22 cellular contexts compared by ENCODE assay signal in the genomic region with DNA sequence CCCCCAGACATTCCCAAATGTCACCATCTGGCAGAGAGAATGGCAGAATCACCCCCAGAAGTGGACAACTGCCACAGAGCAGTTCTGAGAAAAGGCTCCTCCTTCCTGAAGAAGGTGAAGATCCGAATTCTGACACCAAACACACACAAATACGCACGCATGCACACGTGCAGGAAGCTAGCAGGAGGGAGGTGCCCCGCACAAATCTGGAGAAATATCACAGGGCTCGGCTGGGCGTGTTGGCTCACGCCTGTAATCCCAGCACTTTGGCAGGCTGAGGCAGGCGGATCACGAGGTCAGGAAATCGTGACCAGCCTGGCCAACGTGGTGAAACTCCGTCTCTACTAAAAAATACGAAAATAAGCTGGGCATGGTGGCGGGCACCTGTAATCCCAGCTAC.
"Had no signal": no experiment of that assay in that cellular context is flagged by ENCODE, and none has a peak within 500 bp of the region (broad histone marks: within the 10 kb centered on the region; RNA-seq: fewer than 3 reads in every experiment).

No MANE protein-coding gene starts in this region.

- H3K27ac ChIP-seq: gastrocnemius medialis, left ventricle myocardium inferior, pancreas, right atrium auricular region, testis, transverse colon, WERI-Rb-1 had no signal

- ATAC-seq: activated CD4-positive, CD25-positive, alpha-beta regulatory T cell treated with anti-CD3 and anti-CD28 coated beads, Interleukin-2, amount 50 U/mL, for 24 hours; activated naive CD8-positive, alpha-beta T cell treated with anti-CD3 and anti-CD28 coated beads, Interleukin-2, amount 50 U/mL, for 24 hours; gastrocnemius medialis; pancreas; stimulated activated naive CD8-positive, alpha-beta T cell treated with anti-CD3 and anti-CD28 coated beads, Interleukin-15, Interleukin-2, amounts not matched to agents 100 U/mL and 50 U/mL, for 24 hours had no signal

- H3K36me3 ChIP-seq: gastrocnemius medialis, left ventricle myocardium inferior, pancreas, right atrium auricular region, transverse colon, WERI-Rb-1 had no signal

- DNase-seq: activated CD4-positive, alpha-beta T cell treated with anti-CD3 and anti-CD28 coated beads for 48 hours; activated CD4-positive, alpha-beta T cell treated with anti-CD3 and anti-CD28 coated beads, Interleukin-2, amount 50 U/mL, for 48 hours; activated CD8-positive, alpha-beta memory T cell treated with anti-CD3 and anti-CD28 coated beads, Interleukin-2, amount 50 U/mL, for 48 hours; activated gamma-delta T cell treated with Interleukin-2 at 50 U/mL for 16 hours; activated naive CD8-positive, alpha-beta T cell treated with anti-CD3 and anti-CD28 coated beads, Interleukin-2, amount 50 U/mL, for 24 hours; activated T-cell treated with anti-CD3 and anti-CD28 coated beads, Interleukin-2, amount 50 U/mL, for 24 hours; amygdala; endodermal cell; gastrocnemius medialis; glutamatergic neuron; islet precursor cell; left ventricle myocardium inferior; nucleus accumbens; pancreas; stimulated activated naive CD8-positive, alpha-beta T cell treated with anti-CD3 and anti-CD28 coated beads, Interleukin-15, Interleukin-2, amounts not matched to agents 100 U/mL and 50 U/mL, for 24 hours; T-helper 9 cell; testis; transverse colon; WERI-Rb-1 had no signal

- H3K27me3 ChIP-seq: gastrocnemius medialis, pancreas, right atrium auricular region, testis, transverse colon had no signal

- H3K4me3 ChIP-seq: gastrocnemius medialis, left ventricle myocardium inferior, lung, pancreas, right atrium auricular region, testis, transverse colon had no signal

- H3K9me3 ChIP-seq: gastrocnemius medialis, left ventricle myocardium inferior, pancreas, right atrium auricular region, testis, transverse colon had no signal

- H3K4me1 ChIP-seq: pancreas had no signal
